14 cellular contexts compared by ENCODE assay signal in genomic region chr16:12057276-12057675, GRCh38.
DNase-seq lines count a peak whose midpoint lies in the region; ATAC-seq lines count a peak whose summit lies in the region.
"Had no signal": no experiment of that assay in that cellular context is flagged by ENCODE, and none has a peak within 500 bp of the region (broad histone marks: within the 10 kb centered on the region; RNA-seq: fewer than 3 reads in every experiment).

No MANE protein-coding gene starts in this region.

- CTCF ChIA-PET in activated CD8-positive, alpha-beta memory T cell treated with anti-CD3 and anti-CD28 coated beads, Interleukin-2, amount 10 ng/mL, durations not matched to agents 7 days and 5 days (lab: Charles Lee): interaction anchor here (1.5 kb wide), 1 partner anchor 11 kb away, joined by 6 read pairs; no protein-coding TSS in a partner anchor

- H3K27ac ChIP-seq in GM23248 (peak overlapping the region; percentile 45), substantia nigra (ENCODE audit: low read depth, low read length, poor library complexity, severe bottlenecking) (peak overlapping the region; percentile 11)

- peak; percentile 82 for DNase-seq in GM23248
- peak; percentile 23 for DNase-seq in epidermal melanocyte (ENCODE audit: insufficient read length, low spot score)
- no peak for DNase-seq in memory B cell (ENCODE audit: low spot score in 2 of 2)
- DNase-seq in substantia nigra (lab: John Stamatoyannopoulos, UW): peak in 15 of 49 donors; percentile 9 to 46 (median 25)
- no peak for DNase-seq in activated T-cell treated with anti-CD3 and anti-CD28 coated beads, Interleukin-2, amount 50 U/mL, for 1 hour
- DNase-seq in activated CD4-positive, alpha-beta T cell treated with anti-CD3 and anti-CD28 coated beads for 48 hours: no peak
- no peak for DNase-seq in activated CD8-positive, alpha-beta memory T cell treated with anti-CD3 and anti-CD28 coated beads, Interleukin-2, amount 10 ng/mL, durations not matched to agents 7 days and 5 days
- DNase-seq: activated CD4-positive, alpha-beta T cell treated with anti-CD3 and anti-CD28 coated beads, Interleukin-2, amount 10 ng/mL, durations not matched to agents 24 days and 14 days; activated effector memory CD4-positive, alpha-beta T cell treated with anti-CD3 and anti-CD28 coated beads, Interleukin-2, amount 50 U/mL, for 16 hours; central memory CD4-positive, alpha-beta T cell; NCI-H1694 treated with DMSO at 0.1 percent for 48 hours; stimulated activated CD4-positive, alpha-beta T cell treated with anti-CD3 and anti-CD28 coated beads, Interleukin-4, amount 100 ng/mL, for 1 hour had no signal

- WGBS in GM23248 (ENCODE audit: low coverage in 1 of 2, low lambda C conversion rate in 2 of 2, missing lambda C conversion rate in 2 of 2), 2 experiments: 22 to 30% methylated on average over 5 of the region's 5 CpGs

- H2AFZ ChIP-seq in GM23248: no peak overlapping the region

- peaks cover 28% of the 10 kb centered on the region for H3K36me3 Mint-ChIP-seq in memory B cell
- no peaks in the 10 kb centered on the region for H3K36me3 Mint-ChIP-seq in activated CD8-positive, alpha-beta memory T cell treated with anti-CD3 and anti-CD28 coated beads, Interleukin-2, amount 10 ng/mL, durations not matched to agents 7 days and 5 days

- H3K27me3 ChIP-seq in GM23248 (replicated peaks; ENCODE audit: insufficient read depth): no peaks in the 10 kb centered on the region
- H3K27me3 ChIP-seq: esophagus muscularis mucosa had no signal

- ATAC-seq in memory B cell (ENCODE audit: low read depth) (no peak), GM19023 (IDR thresholded peaks at IDR 0.05; ENCODE audit: unreplicated experiment) (no peak)
- ATAC-seq in activated CD8-positive, alpha-beta memory T cell treated with anti-CD3 and anti-CD28 coated beads, Interleukin-2, amount 10 ng/mL, durations not matched to agents 7 days and 5 days: no peak

- H3K27ac Mint-ChIP-seq in memory B cell: peak overlapping the region; percentile 33
- H3K27ac Mint-ChIP-seq in activated CD8-positive, alpha-beta memory T cell treated with anti-CD3 and anti-CD28 coated beads, Interleukin-2, amount 10 ng/mL, durations not matched to agents 7 days and 5 days: no peak overlapping the region
- H3K27ac Mint-ChIP-seq: activated CD4-positive, alpha-beta T cell treated with anti-CD3 and anti-CD28 coated beads, Interleukin-2, amount 10 ng/mL, durations not matched to agents 24 days and 14 days had no signal

- no peaks in the 10 kb centered on the region for H3K9me3 ChIP-seq in GM23248 (ENCODE audit: low read depth)
- H3K9me3 ChIP-seq: esophagus muscularis mucosa had no signal

- H3K27me3 Mint-ChIP-seq in memory B cell: no peaks in the 10 kb centered on the region
- no peaks in the 10 kb centered on the region for H3K27me3 Mint-ChIP-seq in activated CD8-positive, alpha-beta memory T cell treated with anti-CD3 and anti-CD28 coated beads, Interleukin-2, amount 10 ng/mL, durations not matched to agents 7 days and 5 days
- H3K27me3 Mint-ChIP-seq: activated CD4-positive, alpha-beta T cell treated with anti-CD3 and anti-CD28 coated beads, Interleukin-2, amount 10 ng/mL, durations not matched to agents 24 days and 14 days had no signal

- no peaks in the 10 kb centered on the region for H3K9me2 ChIP-seq in GM23248 (ENCODE audit: insufficient read depth)

- H3F3A ChIP-seq in GM23248 (ENCODE audit: insufficient read depth): 0 out of 2 replicates have a peak, but pooled peaks cover 16% of the 10 kb centered on the region

- peaks cover 20% of the 10 kb centered on the region for H3K4me1 Mint-ChIP-seq in memory B cell
- peaks cover 8% of the 10 kb centered on the region for H3K4me1 Mint-ChIP-seq in activated CD8-positive, alpha-beta memory T cell treated with anti-CD3 and anti-CD28 coated beads, Interleukin-2, amount 10 ng/mL, durations not matched to agents 7 days and 5 days

- no peaks in the 10 kb centered on the region for H3K9me3 Mint-ChIP-seq in memory B cell
- H3K9me3 Mint-ChIP-seq in activated CD8-positive, alpha-beta memory T cell treated with anti-CD3 and anti-CD28 coated beads, Interleukin-2, amount 10 ng/mL, durations not matched to agents 7 days and 5 days (ENCODE audit: low read depth): no peaks in the 10 kb centered on the region
- H3K9me3 Mint-ChIP-seq: activated CD4-positive, alpha-beta T cell treated with anti-CD3 and anti-CD28 coated beads, Interleukin-2, amount 10 ng/mL, durations not matched to agents 24 days and 14 days had no signal

- peak overlapping the region; percentile 56 for H3K4me2 ChIP-seq in GM23248 (ENCODE audit: unreplicated experiment)

- peak overlapping the region; percentile 20; the same call in 1 of the 2 replicates for H3K9ac ChIP-seq in GM23248

- no peaks in the 10 kb centered on the region for H3K36me3 ChIP-seq in GM23248 (ENCODE audit: low read depth)

- H3K4me3 ChIP-seq in GM23248: peak overlapping the region; percentile 32
- H3K4me3 ChIP-seq: esophagus muscularis mucosa had no signal

- H3K79me2 ChIP-seq in GM23248 (ENCODE audit: insufficient read depth): peaks cover 19% of the 10 kb centered on the region; the same call in 1 of the 2 replicates

- peaks cover 39% of the 10 kb centered on the region for H3K4me1 ChIP-seq in GM23248 (ENCODE audit: insufficient read depth)

- H3K4me3 Mint-ChIP-seq in memory B cell: no peak overlapping the region
- no peak overlapping the region for H3K4me3 Mint-ChIP-seq in activated CD8-positive, alpha-beta memory T cell treated with anti-CD3 and anti-CD28 coated beads, Interleukin-2, amount 10 ng/mL, durations not matched to agents 7 days and 5 days
- H3K4me3 Mint-ChIP-seq: activated CD4-positive, alpha-beta T cell treated with anti-CD3 and anti-CD28 coated beads, Interleukin-2, amount 10 ng/mL, durations not matched to agents 24 days and 14 days had no signal

- in situ Hi-C loops in GM23248 (cut with MboI): no loop called here

- H4K20me1 ChIP-seq in GM23248 (ENCODE audit: insufficient read depth): no peaks in the 10 kb centered on the region

Comparison
In these comparisons a context has a peak if more than half of its experiments do, and no peak if none do; other contexts are left out.
1. DNase-seq: peak in GM23248 (single experiment) and epidermal melanocyte (single experiment); none in memory B cell (0 of 2), activated T-cell treated with anti-CD3 and anti-CD28 coated beads, Interleukin-2, amount 50 U/mL, for 1 hour (single experiment), activated CD4-positive, alpha-beta T cell treated with anti-CD3 and anti-CD28 coated beads for 48 hours (single experiment) and activated CD8-positive, alpha-beta memory T cell treated with anti-CD3 and anti-CD28 coated beads, Interleukin-2, amount 10 ng/mL, durations not matched to agents 7 days and 5 days (single experiment).